ENCODE assay signal across 2 cellular contexts in the genomic region with DNA sequence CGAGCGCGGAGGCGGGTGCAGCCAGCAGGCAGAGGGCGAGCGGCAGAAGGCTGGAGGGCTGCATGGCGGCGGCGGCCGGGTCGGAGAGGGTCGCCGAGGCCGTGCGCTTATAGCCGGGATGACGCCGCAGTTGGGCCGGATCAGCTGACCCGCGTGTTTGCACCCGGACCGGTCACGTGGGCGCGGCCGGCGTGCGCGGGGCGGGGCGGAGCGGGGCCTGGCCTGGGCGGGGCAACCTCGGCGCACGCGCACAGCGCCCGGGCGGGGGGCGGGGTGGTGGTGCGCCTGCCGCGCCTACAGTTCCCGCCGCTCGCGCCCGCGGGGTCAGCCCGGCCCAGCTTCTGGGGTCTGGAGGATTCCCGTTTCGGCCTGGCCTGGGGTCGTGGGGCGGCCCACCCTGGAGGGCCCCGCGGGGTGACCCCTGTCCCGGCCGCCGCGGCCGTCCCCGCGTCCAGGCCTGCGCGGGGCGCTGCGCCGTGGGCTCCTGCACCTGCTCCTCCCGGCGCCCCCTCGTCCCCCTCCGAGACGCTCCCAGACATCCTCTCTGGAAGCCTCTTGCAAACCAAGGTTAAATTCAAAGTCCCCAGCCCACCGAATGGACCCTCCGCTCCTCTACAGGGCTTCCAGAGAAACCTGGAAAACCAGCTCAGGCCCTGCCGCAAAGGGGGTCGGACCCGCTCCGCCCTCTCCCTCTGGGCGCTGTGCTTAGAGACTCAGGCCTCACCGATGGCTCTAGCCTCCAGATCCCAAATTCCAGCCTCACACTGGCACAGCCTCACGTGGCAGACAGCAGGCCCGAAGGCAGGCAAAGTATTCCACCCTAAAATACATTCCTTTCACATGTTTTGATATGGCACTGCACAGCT.
A peak's percentile ranks its signal among the peaks of the same experiment; 100 is the strongest.
TF ChIP-seq lines count a peak whose summit lies in the region.

CTSD (minus strand) TSS at position 132 of the 866 bp plus-strand sequence; CDS start at position 64, 68 bp downstream.

TF ChIP-seq in GM12891, 5 proteins besides CTCF, POLR2A, EP300 and RAD21 (continued from another document):
- no peak for TF ChIP-seq TAF1 (IDR thresholded peaks at IDR 0.05; ENCODE audit: low read depth, low read length)

TF ChIP-seq in K562, 482 proteins besides CTCF, POLR2A, EP300 and RAD21 (continues in another document):
- TF ChIP-seq KAT8 (IDR thresholded peaks at IDR 0.05; ENCODE audit: low read depth) (no peak), MAX (CRISPR knock-in tag; IDR thresholded peaks at IDR 0.05) (peak; percentile 74), SIN3B (IDR thresholded peaks at IDR 0.05; ENCODE audit: low read depth) (peak; percentile 85), CBX1 (IDR thresholded peaks at IDR 0.05; ENCODE audit: low read depth) (no peak), PCBP2 (IDR thresholded peaks at IDR 0.05; ENCODE audit: low read depth, low read length, poor library complexity, severe bottlenecking) (no peak), HNRNPLL (IDR thresholded peaks at IDR 0.05; ENCODE audit: low read depth, low read length, poor library complexity, severe bottlenecking) (no peak), ZFP36 (IDR thresholded peaks at IDR 0.05; ENCODE audit: low read depth, low read length, partially characterized antibody) (peak; percentile 98), ZNF133 (CRISPR knock-in tag; IDR thresholded peaks at IDR 0.05) (no peak), NFE2 (IDR thresholded peaks at IDR 0.05; ENCODE audit: low read depth) (peak; percentile 76), ETS2 (tag; IDR thresholded peaks at IDR 0.05; ENCODE audit: borderline replicate concordance, poor library complexity, severe bottlenecking) (no peak), BACH1 (tag; IDR thresholded peaks at IDR 0.05) (no peak), FIP1L1 (IDR thresholded peaks at IDR 0.05; ENCODE audit: low read depth, low read length, poor library complexity, severe bottlenecking) (peak; percentile 40), STAG1 (CRISPR knock-in tag; IDR thresholded peaks at IDR 0.05; ENCODE audit: borderline replicate concordance) (0 out of 2 replicates have a peak, but pooled peaks have one; percentile 29), ILF3 (IDR thresholded peaks at IDR 0.05; ENCODE audit: borderline replicate concordance) (no peak), ZNF41 (CRISPR knock-in tag; conservative IDR thresholded peaks at IDR 0.05) (no peak), ZNF384 (IDR thresholded peaks at IDR 0.05; ENCODE audit: low read depth, low read length) (no peak), SMARCC2 (IDR thresholded peaks at IDR 0.05; ENCODE audit: low read depth) (no peak), L3MBTL2 (IDR thresholded peaks at IDR 0.05) (peak; percentile 67), IRF2 (CRISPR knock-in tag; IDR thresholded peaks at IDR 0.05) (no peak), PHF8 (IDR thresholded peaks at IDR 0.05; ENCODE audit: borderline replicate concordance, low read length) (peak; percentile 85; the same call in 1 of the 2 replicates), NR2F6 (CRISPR knock-in tag; IDR thresholded peaks at IDR 0.05) (no peak), NFYB (IDR thresholded peaks at IDR 0.05; ENCODE audit: extremely low read depth, insufficient read length) (no peak), HEY1 (CRISPR knock-in tag; IDR thresholded peaks at IDR 0.05; ENCODE audit: borderline replicate concordance) (no peak), DACH1 (IDR thresholded peaks at IDR 0.05; ENCODE audit: partially characterized antibody) (peak; percentile 45), PATZ1 (CRISPR knock-in tag; IDR thresholded peaks at IDR 0.05; ENCODE audit: borderline replicate concordance) (no peak), MAFG (tag; conservative IDR thresholded peaks at IDR 0.05) (no peak), ETV6 (IDR thresholded peaks at IDR 0.05; ENCODE audit: borderline replicate concordance in 1 of 2, low read depth in 2 of 2, low read length in 1 of 2) (no peak), ETV6 (CRISPR knock-in tag; IDR thresholded peaks at IDR 0.05; ENCODE audit: borderline replicate concordance) (no peak), GABPB1 (CRISPR knock-in tag; IDR thresholded peaks at IDR 0.05) (no peak), ZNF766 (CRISPR knock-in tag; conservative IDR thresholded peaks at IDR 0.05) (no peak), PHF20 (IDR thresholded peaks at IDR 0.05; ENCODE audit: partially characterized antibody) (peak; percentile 82), HDAC3 (IDR thresholded peaks at IDR 0.05; ENCODE audit: borderline replicate concordance, partially characterized antibody) (no peak), ZFPM2 (CRISPR knock-in tag; IDR thresholded peaks at IDR 0.05) (no peak), TAF1 (IDR thresholded peaks at IDR 0.05; ENCODE audit: control insufficient read depth, extremely low read depth, insufficient read depth, low read length, severe bottlenecking) (peak; percentile 16), MNT (conservative IDR thresholded peaks at IDR 0.05) (peak; percentile 73 to 92), ATF7 (IDR thresholded peaks at IDR 0.05) (peak; percentile 51; the same call in 1 of the 2 replicates), ZNF785 (CRISPR knock-in tag; IDR thresholded peaks at IDR 0.05) (no peak), POLR2B (IDR thresholded peaks at IDR 0.05; ENCODE audit: low read depth, partially characterized antibody) (no peak), TFE3 (CRISPR knock-in tag; IDR thresholded peaks at IDR 0.05) (peak; percentile 93), ZFX (CRISPR knock-in tag; IDR thresholded peaks at IDR 0.05) (peak; percentile 70), HDAC1 (IDR thresholded peaks at IDR 0.05) (peak in 1 of 2 experiments; percentile 87; a peak in 2 of 4 replicates), ZKSCAN8 (CRISPR knock-in tag; IDR thresholded peaks at IDR 0.05) (no peak), THRAP3 (IDR thresholded peaks at IDR 0.05; ENCODE audit: borderline replicate concordance) (no peak), PHF21A (IDR thresholded peaks at IDR 0.05; ENCODE audit: borderline replicate concordance, low read depth) (no peak)
- TF ChIP-seq, protein P1, sequence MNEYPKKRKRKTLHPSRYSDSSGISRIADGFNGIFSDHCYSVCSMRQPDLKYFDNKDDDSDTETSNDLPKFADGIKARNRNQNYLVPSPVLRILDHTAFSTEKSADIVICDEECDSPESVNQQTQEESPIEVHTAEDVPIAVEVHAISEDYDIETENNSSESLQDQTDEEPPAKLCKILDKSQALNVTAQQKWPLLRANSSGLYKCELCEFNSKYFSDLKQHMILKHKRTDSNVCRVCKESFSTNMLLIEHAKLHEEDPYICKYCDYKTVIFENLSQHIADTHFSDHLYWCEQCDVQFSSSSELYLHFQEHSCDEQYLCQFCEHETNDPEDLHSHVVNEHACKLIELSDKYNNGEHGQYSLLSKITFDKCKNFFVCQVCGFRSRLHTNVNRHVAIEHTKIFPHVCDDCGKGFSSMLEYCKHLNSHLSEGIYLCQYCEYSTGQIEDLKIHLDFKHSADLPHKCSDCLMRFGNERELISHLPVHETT (CRISPR knock-in tag; conservative IDR thresholded peaks at IDR 0.05 in 1 of 2, IDR thresholded peaks at IDR 0.05 in 1 of 2): peak in 1 of 2 experiments; percentile 49; a peak in 1 of 4 replicates
- TF ChIP-seq, protein P2, sequence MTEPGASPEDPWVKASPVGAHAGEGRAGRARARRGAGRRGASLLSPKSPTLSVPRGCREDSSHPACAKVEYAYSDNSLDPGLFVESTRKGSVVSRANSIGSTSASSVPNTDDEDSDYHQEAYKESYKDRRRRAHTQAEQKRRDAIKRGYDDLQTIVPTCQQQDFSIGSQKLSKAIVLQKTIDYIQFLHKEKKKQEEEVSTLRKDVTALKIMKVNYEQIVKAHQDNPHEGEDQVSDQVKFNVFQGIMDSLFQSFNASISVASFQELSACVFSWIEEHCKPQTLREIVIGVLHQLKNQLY (CRISPR knock-in tag; conservative IDR thresholded peaks at IDR 0.05): no peak
- TF ChIP-seq, protein P3, sequence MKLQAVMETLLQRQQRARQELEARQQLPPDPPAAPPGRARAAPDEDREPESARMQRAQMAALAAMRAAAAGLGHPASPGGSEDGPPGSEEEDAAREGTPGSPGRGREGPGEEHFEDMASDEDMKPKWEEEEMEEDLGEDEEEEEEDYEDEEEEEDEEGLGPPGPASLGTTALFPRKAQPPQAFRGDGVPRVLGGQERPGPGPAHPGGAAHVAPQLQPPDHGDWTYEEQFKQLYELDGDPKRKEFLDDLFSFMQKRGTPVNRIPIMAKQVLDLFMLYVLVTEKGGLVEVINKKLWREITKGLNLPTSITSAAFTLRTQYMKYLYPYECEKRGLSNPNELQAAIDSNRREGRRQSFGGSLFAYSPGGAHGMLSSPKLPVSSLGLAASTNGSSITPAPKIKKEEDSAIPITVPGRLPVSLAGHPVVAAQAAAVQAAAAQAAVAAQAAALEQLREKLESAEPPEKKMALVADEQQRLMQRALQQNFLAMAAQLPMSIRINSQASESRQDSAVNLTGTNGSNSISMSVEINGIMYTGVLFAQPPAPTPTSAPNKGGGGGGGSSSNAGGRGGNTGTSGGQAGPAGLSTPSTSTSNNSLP (IDR thresholded peaks at IDR 0.05; ENCODE audit: borderline replicate concordance, low read depth, low read length): no peak
- TF ChIP-seq, protein P4, sequence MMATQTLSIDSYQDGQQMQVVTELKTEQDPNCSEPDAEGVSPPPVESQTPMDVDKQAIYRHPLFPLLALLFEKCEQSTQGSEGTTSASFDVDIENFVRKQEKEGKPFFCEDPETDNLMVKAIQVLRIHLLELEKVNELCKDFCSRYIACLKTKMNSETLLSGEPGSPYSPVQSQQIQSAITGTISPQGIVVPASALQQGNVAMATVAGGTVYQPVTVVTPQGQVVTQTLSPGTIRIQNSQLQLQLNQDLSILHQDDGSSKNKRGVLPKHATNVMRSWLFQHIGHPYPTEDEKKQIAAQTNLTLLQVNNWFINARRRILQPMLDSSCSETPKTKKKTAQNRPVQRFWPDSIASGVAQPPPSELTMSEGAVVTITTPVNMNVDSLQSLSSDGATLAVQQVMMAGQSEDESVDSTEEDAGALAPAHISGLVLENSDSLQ (IDR thresholded peaks at IDR 0.05): no peak
- TF ChIP-seq, protein P5, sequence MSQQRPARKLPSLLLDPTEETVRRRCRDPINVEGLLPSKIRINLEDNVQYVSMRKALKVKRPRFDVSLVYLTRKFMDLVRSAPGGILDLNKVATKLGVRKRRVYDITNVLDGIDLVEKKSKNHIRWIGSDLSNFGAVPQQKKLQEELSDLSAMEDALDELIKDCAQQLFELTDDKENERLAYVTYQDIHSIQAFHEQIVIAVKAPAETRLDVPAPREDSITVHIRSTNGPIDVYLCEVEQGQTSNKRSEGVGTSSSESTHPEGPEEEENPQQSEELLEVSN (IDR thresholded peaks at IDR 0.05; ENCODE audit: borderline replicate concordance in 1 of 2, extremely low read depth in 1 of 2, insufficient read depth in 1 of 2, insufficient read length in 1 of 2, low read depth in 1 of 2, low read length in 1 of 2, poor library complexity in 1 of 2, severe bottlenecking in 1 of 2): peak; percentile 39 to 79
- TF ChIP-seq, protein P6, sequence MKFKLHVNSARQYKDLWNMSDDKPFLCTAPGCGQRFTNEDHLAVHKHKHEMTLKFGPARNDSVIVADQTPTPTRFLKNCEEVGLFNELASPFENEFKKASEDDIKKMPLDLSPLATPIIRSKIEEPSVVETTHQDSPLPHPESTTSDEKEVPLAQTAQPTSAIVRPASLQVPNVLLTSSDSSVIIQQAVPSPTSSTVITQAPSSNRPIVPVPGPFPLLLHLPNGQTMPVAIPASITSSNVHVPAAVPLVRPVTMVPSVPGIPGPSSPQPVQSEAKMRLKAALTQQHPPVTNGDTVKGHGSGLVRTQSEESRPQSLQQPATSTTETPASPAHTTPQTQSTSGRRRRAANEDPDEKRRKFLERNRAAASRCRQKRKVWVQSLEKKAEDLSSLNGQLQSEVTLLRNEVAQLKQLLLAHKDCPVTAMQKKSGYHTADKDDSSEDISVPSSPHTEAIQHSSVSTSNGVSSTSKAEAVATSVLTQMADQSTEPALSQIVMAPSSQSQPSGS (CRISPR knock-in tag; IDR thresholded peaks at IDR 0.05): no peak
